Comparison of ENCODE assay signal across 8 cellular contexts in the genomic region with DNA sequence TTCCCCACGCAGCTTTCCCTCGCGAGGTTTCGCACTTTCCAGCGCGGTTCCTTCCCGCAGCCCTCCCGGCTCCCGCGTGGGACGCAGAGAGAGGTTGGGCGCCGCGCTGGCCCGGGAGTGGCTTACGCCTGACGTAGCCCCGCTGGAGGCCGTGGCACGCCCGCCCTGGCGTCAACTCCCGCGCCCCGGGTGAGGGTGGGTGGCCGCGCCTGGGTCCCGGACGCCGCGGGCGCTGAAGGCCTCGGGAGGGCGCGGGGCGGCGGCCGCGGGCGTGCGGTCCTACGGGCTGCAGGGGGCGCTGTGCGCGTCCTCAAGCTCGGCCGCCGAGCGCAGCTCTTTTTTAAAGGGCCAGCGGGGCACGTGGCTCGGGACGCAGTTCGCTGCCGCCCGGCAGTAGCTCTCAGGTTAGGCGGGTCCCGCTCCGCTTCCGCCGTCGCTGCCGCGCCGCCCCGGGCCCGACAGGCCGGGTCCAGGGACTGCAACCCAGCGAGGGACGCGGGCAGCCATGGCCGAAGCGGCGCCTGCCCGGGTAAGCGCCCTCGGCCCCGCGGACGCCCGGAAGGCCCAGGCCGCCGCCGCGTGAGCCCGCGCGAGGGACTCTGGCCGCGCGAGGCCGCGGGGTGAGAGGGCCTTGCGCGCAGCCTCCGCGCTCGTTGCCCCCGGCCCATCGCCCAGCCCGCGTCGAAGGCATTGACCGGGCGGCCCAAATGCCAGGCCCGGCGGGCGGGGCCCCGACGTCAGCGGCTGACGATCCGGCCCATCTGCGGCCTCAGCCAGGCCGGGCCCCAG. TPM values are rescaled to one million over a fixed set of nuclear protein-coding genes. Genes with fewer than 3 reads are reported as not detected.
DNase-seq lines count a peak whose midpoint lies in the region; TF ChIP-seq lines count a peak whose summit lies in the region.

A gene (plus strand): TSS at position 368 of the 789 bp plus-strand sequence. CDS start 138 bp downstream, at position 506.

- H3K27ac ChIP-seq in epithelial cell of prostate: peak within 1 kb of the TSS; percentile 94

- intact Hi-C loops in Calu3 (cut with micrococcal nuclease; ENCODE audit: unreplicated experiment): no loop called here

- CTCF ChIA-PET in Calu3 (lab: Charles Lee): interaction anchor here (0.7 to 1.5 kb wide), 6 partner anchors 23 to 198 kb away, joined by 3 to 11 read pairs (median 4); a partner anchor contains a TSS

- H3K27me3 Mint-ChIP-seq in Calu3 (ENCODE audit: unreplicated experiment): no peaks in the 10 kb centered on the region

- peak within 1 kb of the TSS; percentile 86 for H3K4me3 Mint-ChIP-seq in Calu3 (ENCODE audit: low read depth, unreplicated experiment)

- H3K4me1 Mint-ChIP-seq in Calu3 (ENCODE audit: low read depth, unreplicated experiment): peaks cover 8% of the 10 kb centered on the region

- TF ChIP-seq CTCF in Calu3 (IDR thresholded peaks at IDR 0.05; ENCODE audit: unreplicated experiment) (peak; percentile 89), GM20000 (IDR thresholded peaks at IDR 0.05; ENCODE audit: extremely low read depth, missing control alignments) (peak; percentile 82)

- peak within 1 kb of the TSS; percentile 36 for H3K27ac Mint-ChIP-seq in Calu3 (ENCODE audit: unreplicated experiment)

- no TSS peak for BruUV-seq in Calu3 (replicated peaks; lab: Mats Ljungman, UMichigan)

- no peaks in the 10 kb centered on the region for H3K9me3 Mint-ChIP-seq in Calu3 (ENCODE audit: low read depth, unreplicated experiment)

- DNase-seq in Calu3 (peak; percentile 83), GM20000 (ENCODE audit: low spot score) (peak; percentile 96), HT-29 (ENCODE audit: low spot score) (peak; percentile 91), NOMO-1 treated with dmso at 0.1 percent for 144 hours (lab: John Stamatoyannopoulos, UW; ENCODE audit: unreplicated experiment) (peak; percentile 60), activated T-cell treated with anti-CD3 and anti-CD28 coated beads for 1 hour (ENCODE audit: low read depth) (peak; percentile 78), epithelial cell of prostate (ENCODE audit: low read depth, low spot score) (no peak), mucosa of gallbladder (ENCODE audit: low spot score) (peak; percentile 89)
- DNase-seq in stimulated activated CD8-positive, alpha-beta memory T cell treated with anti-CD3 and anti-CD28 coated beads, Interleukin-4, amount 100 ng/mL, for 24 hours (ENCODE audit: low read depth): peak; percentile 73

- H3K36me3 Mint-ChIP-seq in Calu3 (ENCODE audit: insufficient read depth, unreplicated experiment): peaks cover 44% of the 10 kb centered on the region

RNA-seq across cellular contexts. Expression of the gene that starts here (rescaled TPM):
- total RNA-seq in Calu3 (2022) (17.8 and 18.1 TPM in 2 replicates), mucosa of gallbladder (17.3 TPM)
- 20.6 and 22.9 TPM in 2 replicates for total RNA-seq in HT-29 (2014; rRNA removed; shearing (Covaris generic))
